19 cellular contexts compared by ENCODE assay signal in the genomic region with DNA sequence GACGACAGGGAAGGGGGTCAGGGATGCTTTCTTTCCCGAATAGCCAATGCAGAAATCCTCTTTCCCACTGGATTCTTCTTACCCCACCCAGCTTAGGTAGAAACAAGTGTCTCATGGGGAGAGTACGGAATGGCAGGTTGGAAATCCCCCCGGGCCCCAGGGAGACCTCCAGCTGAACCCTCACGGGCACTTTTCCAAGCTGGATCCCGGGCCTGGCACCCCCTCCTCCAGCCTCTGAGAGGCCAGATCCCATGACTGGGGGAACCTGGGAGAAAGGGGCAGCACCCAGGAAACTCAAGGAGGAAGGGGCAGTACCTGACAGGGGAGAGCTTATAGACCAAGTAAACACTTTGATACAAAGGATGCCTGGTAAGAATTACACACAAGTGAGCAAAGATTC. TPM values are rescaled to one million over a fixed set of nuclear protein-coding genes. Genes with fewer than 3 reads are reported as not detected.
"Had no signal": no experiment of that assay in that cellular context is flagged by ENCODE, and none has a peak within 500 bp of the region (broad histone marks: within the 10 kb centered on the region; RNA-seq: fewer than 3 reads in every experiment).

No MANE protein-coding gene starts in this region.

- H3K4me3 Mint-ChIP-seq: central memory CD8-positive, alpha-beta T cell; effector memory CD8-positive, alpha-beta T cell had no signal

- H3K27ac ChIP-seq: adrenal gland, esophagus muscularis mucosa, left ventricle myocardium inferior, ovary, testis had no signal

- H3K9me3 ChIP-seq: adrenal gland, esophagus muscularis mucosa, left ventricle myocardium inferior, ovary, testis had no signal

- H3K4me1 ChIP-seq: adrenal gland had no signal

- H3K27ac Mint-ChIP-seq: activated T-helper 2 cell treated with anti-CD3 and anti-CD28 coated beads, Interferon-gamma antibody, Interleukin-2, Interleukin-4, amounts not matched to agents 10 μg/mL and 5 μg/mL and 100 μg/mL, durations not matched to agents 14 hours and 24 hours and 36 hours; effector memory CD8-positive, alpha-beta T cell; T-helper 17 cell had no signal

- H3K27me3 ChIP-seq: ovary, testis had no signal

- ATAC-seq: effector memory CD8-positive, alpha-beta T cell; T-helper 17 cell had no signal

- H3K9me3 Mint-ChIP-seq: activated T-helper 2 cell treated with anti-CD3 and anti-CD28 coated beads, Interferon-gamma antibody, Interleukin-2, Interleukin-4, amounts not matched to agents 10 μg/mL and 5 μg/mL and 100 μg/mL, durations not matched to agents 14 hours and 24 hours and 36 hours; central memory CD8-positive, alpha-beta T cell; effector memory CD8-positive, alpha-beta T cell had no signal

- H3K4me3 ChIP-seq: adrenal gland, ovary, testis had no signal

- H3K36me3 ChIP-seq: adrenal gland, esophagus muscularis mucosa, left ventricle myocardium inferior, ovary had no signal

- DNase-seq: activated CD4-positive, alpha-beta T cell treated with anti-CD3 and anti-CD28 coated beads, Interleukin-2, amount 50 U/mL, for 1 hour; activated CD4-positive, CD25-positive, alpha-beta regulatory T cell; activated naive CD4-positive, alpha-beta T cell treated with anti-CD3 and anti-CD28 coated beads, Interleukin-2, amount 50 U/mL, for 16 hours; adrenal gland; effector memory CD8-positive, alpha-beta T cell; foreskin fibroblast; head of caudate nucleus; left ventricle myocardium inferior; ovary; retina; SIG-M5; stimulated activated CD4-positive, alpha-beta T cell treated with anti-CD3 and anti-CD28 coated beads, Interleukin-2, amount 100 ng/mL, for 24 hours; stimulated activated naive CD4-positive, alpha-beta T cell treated with Interleukin-2 at 50 U/mL for 16 hours; T-helper 17 cell; testis had no signal

RNA-seq across cellular contexts. Expression of a gene that starts 1.3 kb away (rescaled TPM):
- total RNA-seq: activated T-helper 2 cell treated with anti-CD3 and anti-CD28 coated beads, Interferon-gamma antibody, Interleukin-2, Interleukin-4, amounts not matched to agents 10 μg/mL and 5 μg/mL and 100 μg/mL, durations not matched to agents 14 hours and 24 hours and 36 hours; T-helper 17 cell had no signal
- polyA plus RNA-seq: neural cell had no signal
